In genomic region chr7:36016648-36017047, GRCh38 we compare ENCODE assay signal across 19 cellular contexts.
DNase-seq lines count a peak whose midpoint lies in the region; ATAC-seq, FAIRE-seq and TF ChIP-seq lines count a peak whose summit lies in the region.
"Had no signal": no experiment of that assay in that cellular context is flagged by ENCODE, and none has a peak within 500 bp of the region (broad histone marks: within the 10 kb centered on the region; RNA-seq: fewer than 3 reads in every experiment).

No MANE protein-coding gene starts in this region.

- H3K27ac ChIP-seq in HepG2 (ENCODE audit: extremely low read length, insufficient read depth, low read length) (no peak overlapping the region), right lobe of liver (no peak overlapping the region), mesenchymal stem cell (ENCODE audit: low read length, poor library complexity, severe bottlenecking) (no peak overlapping the region), esophagus muscularis mucosa (replicated peaks in 1 of 4) (no peak overlapping the region)

- TF ChIP-seq POLR2A in HepG2 (IDR thresholded peaks at IDR 0.05; ENCODE audit: insufficient read depth in 1 of 2, low read depth in 2 of 2, low read length in 2 of 2), result no peak
- TF ChIP-seq POLR2A in right lobe of liver (IDR thresholded peaks at IDR 0.05), result no peak
- no peak for TF ChIP-seq POLR2A in esophagus muscularis mucosa (IDR thresholded peaks at IDR 0.05; ENCODE audit: low read depth)

- DNase-seq in HepG2 (ENCODE audit: low spot score), result no peak
- no peak for DNase-seq in right lobe of liver
- no peak for DNase-seq in mesenchymal stem cell
- DNase-seq in osteocyte (ENCODE audit: extremely low spot score, unreplicated experiment), result peak; percentile 27
- no peak for DNase-seq in NCI-H146 (lab: John Stamatoyannopoulos, UW)
- DNase-seq in esophagus muscularis mucosa (ENCODE audit: extremely low spot score), result no peak
- DNase-seq: C1 segment of cervical spinal cord; Calu3; CD4-positive, alpha-beta memory T cell; COR-L47; DMS53; DMS79 treated with DMSO at 0.1 percent for 48 hours; GF-D8; H9 had no signal

- H2AK5ac ChIP-seq in mesenchymal stem cell (ENCODE audit: low read length, severe bottlenecking), result peak overlapping the region; percentile 20

- intact Hi-C loops in HepG2 (cut with micrococcal nuclease; ENCODE audit: unreplicated experiment) (no loop called here), right lobe of liver (cut with DNase I) (no loop called here), esophagus muscularis mucosa (cut with DNase I) (no loop called here)

- no peak for TF ChIP-seq CTCF in HepG2 (CRISPR knock-in tag; IDR thresholded peaks at IDR 0.05)
- no peak for TF ChIP-seq CTCF in right lobe of liver (IDR thresholded peaks at IDR 0.05)
- no peak for TF ChIP-seq CTCF in osteocyte (IDR thresholded peaks at IDR 0.05)
- no peak for TF ChIP-seq CTCF in esophagus muscularis mucosa (IDR thresholded peaks at IDR 0.05)

- H3K36me3 Mint-ChIP-seq in osteocyte (ENCODE audit: unreplicated experiment), result no peaks in the 10 kb centered on the region
- H3K36me3 Mint-ChIP-seq: CD4-positive, alpha-beta memory T cell had no signal

- H3K4me1 ChIP-seq in HepG2 (ENCODE audit: insufficient read depth, low read length), result no peaks in the 10 kb centered on the region
- no peaks in the 10 kb centered on the region for H3K4me1 ChIP-seq in right lobe of liver
- H3K4me1 ChIP-seq in mesenchymal stem cell (ENCODE audit: control insufficient read depth, insufficient read depth, low read depth, low read length), result peaks cover 13% of the 10 kb centered on the region
- peaks cover 0 to 25% (median 18%) of the 10 kb centered on the region in 4 donors for H3K4me1 ChIP-seq in esophagus muscularis mucosa

- H3K79me2 ChIP-seq in HepG2 (ENCODE audit: insufficient read depth, low read length), result no peaks in the 10 kb centered on the region

- no peaks in the 10 kb centered on the region for H3K79me1 ChIP-seq in mesenchymal stem cell (replicated peaks; ENCODE audit: low read length, poor library complexity, severe bottlenecking)

- no peak overlapping the region for H2BK5ac ChIP-seq in mesenchymal stem cell (ENCODE audit: low read depth, low read length, poor library complexity, severe bottlenecking)

- H2AFZ ChIP-seq in HepG2 (ENCODE audit: low read length) (no peak overlapping the region), mesenchymal stem cell (ENCODE audit: low read depth, low read length) (no peak overlapping the region)
- H2AFZ ChIP-seq: GM23338 had no signal

- 18% methylated on average over 4 of the region's 4 CpGs for WGBS in HepG2 (ENCODE audit: low lambda C conversion rate)
- 100% methylated on average over 2 of the region's 4 CpGs for WGBS in right lobe of liver (ENCODE audit: insufficient coverage, low coverage, low lambda C conversion rate, missing lambda C conversion rate)
- 94% methylated on average over 4 of the region's 4 CpGs for WGBS in mesenchymal stem cell
- WGBS in esophagus muscularis mucosa, result 96% methylated on average over 4 of the region's 4 CpGs

- H3K9ac ChIP-seq in HepG2 (ENCODE audit: insufficient read depth, low read depth, low read length), result no peak overlapping the region
- H3K9ac ChIP-seq in mesenchymal stem cell (ENCODE audit: low read length), result no peak overlapping the region

- no peaks in the 10 kb centered on the region for H3K27me3 Mint-ChIP-seq in osteocyte (ENCODE audit: unreplicated experiment)

- CTCF ChIA-PET in HepG2 (lab: Yijun Ruan, JAX; ENCODE audit: low intra/inter-chr PET ratio, low total read pairs), result no interaction called here

- TF ChIP-seq EP300 in HepG2 (IDR thresholded peaks at IDR 0.05; ENCODE audit: low read depth in 2 of 2, low read length in 2 of 2) (no peak), HepG2 (CRISPR knock-in tag; IDR thresholded peaks at IDR 0.05; ENCODE audit: borderline replicate concordance) (no peak), esophagus muscularis mucosa (IDR thresholded peaks at IDR 0.05) (no peak)

- H2BK12ac ChIP-seq in mesenchymal stem cell (ENCODE audit: low read length in 2 of 2), result no peak overlapping the region

- no peak for ATAC-seq in HepG2
- no peak for ATAC-seq in right lobe of liver
- ATAC-seq in HG03442 (IDR thresholded peaks at IDR 0.05; ENCODE audit: unreplicated experiment), result no peak
- ATAC-seq: GM23338, HCT116 had no signal

- no peak overlapping the region for H3K23ac ChIP-seq in mesenchymal stem cell (ENCODE audit: low read length in 2 of 2)

- peaks cover 2 to 24% of the 10 kb centered on the region in 2 experiments; a peak in 3 of 5 replicates for H3K27me3 ChIP-seq in HepG2 (ENCODE audit: control insufficient read depth in 1 of 2, insufficient read depth in 2 of 2, low read length in 2 of 2)
- no peaks in the 10 kb centered on the region for H3K27me3 ChIP-seq in right lobe of liver
- peaks cover 0 to 2% of the 10 kb centered on the region in 2 experiments for H3K27me3 ChIP-seq in mesenchymal stem cell (ENCODE audit: control insufficient read depth in 1 of 2, insufficient read depth in 1 of 2, low read length in 2 of 2)
- H3K27me3 ChIP-seq in esophagus muscularis mucosa, result no peaks in the 10 kb centered on the region

- H3K14ac ChIP-seq in mesenchymal stem cell (ENCODE audit: low read length in 2 of 2), result no peak overlapping the region

- no peak overlapping the region for H2BK120ac ChIP-seq in mesenchymal stem cell (ENCODE audit: low read depth, low read length)

- H4K91ac ChIP-seq in mesenchymal stem cell (ENCODE audit: low read length), result no peak overlapping the region

- no peak for TF ChIP-seq RAD21 in HepG2 (CRISPR knock-in tag; IDR thresholded peaks at IDR 0.05)

- no peak overlapping the region for H4K8ac ChIP-seq in mesenchymal stem cell (ENCODE audit: low read length)

- in situ Hi-C loops in HepG2 (cut with HindIII; ENCODE audit: extremely low pct_ligation_motif_present, low pct_unique_long_range_greater_than_20kb), result no loop called here

- no peak overlapping the region for H3K4me3 Mint-ChIP-seq in osteocyte (ENCODE audit: unreplicated experiment)
- H3K4me3 Mint-ChIP-seq: CD4-positive, alpha-beta memory T cell; GM23338; H9 had no signal

- no peak for FAIRE-seq in HepG2 (lab: Jason Lieb, UNC)
- FAIRE-seq: GM12891, GM19239 had no signal

- no peak overlapping the region for H2BK15ac ChIP-seq in mesenchymal stem cell (ENCODE audit: low read depth, poor library complexity, severe bottlenecking)

- H3K4me2 ChIP-seq in HepG2 (ENCODE audit: low read depth, low read length) (no peak overlapping the region), mesenchymal stem cell (ENCODE audit: low read length, poor library complexity, severe bottlenecking) (no peak overlapping the region)
- H3K4me2 ChIP-seq: GM23338 had no signal

- H3K4me3 ChIP-seq in HepG2 (replicated peaks in 1 of 3; ENCODE audit: insufficient read depth in 1 of 3, low read depth in 2 of 3, low read length in 3 of 3), result no peak overlapping the region
- H3K4me3 ChIP-seq in right lobe of liver, result no peak overlapping the region
- H3K4me3 ChIP-seq in mesenchymal stem cell (ENCODE audit: insufficient read depth in 1 of 2, low read depth in 1 of 2, low read length in 2 of 2), result no peak overlapping the region
- H3K4me3 ChIP-seq in esophagus muscularis mucosa, result no peak overlapping the region
- H3K4me3 ChIP-seq: GM23338 had no signal

- BruUV-seq in HepG2 (replicated peaks; lab: Mats Ljungman, UMichigan), result no TSS peak

- no peaks in the 10 kb centered on the region for H4K20me1 ChIP-seq in HepG2 (ENCODE audit: insufficient read depth, low read length)

- no peak overlapping the region for H3K18ac ChIP-seq in mesenchymal stem cell (ENCODE audit: low read depth in 1 of 2, low read length in 2 of 2)

- H3K9me3 Mint-ChIP-seq in osteocyte (ENCODE audit: unreplicated experiment), result no peaks in the 10 kb centered on the region
- H3K9me3 Mint-ChIP-seq: CD4-positive, alpha-beta memory T cell; GM23338; H9 had no signal

- no peak overlapping the region for H3K27ac Mint-ChIP-seq in osteocyte (ENCODE audit: unreplicated experiment)
- H3K27ac Mint-ChIP-seq: GM23338 had no signal

- H3K36me3 ChIP-seq in HepG2 (replicated peaks in 1 of 2; ENCODE audit: control insufficient read depth in 1 of 2, insufficient read depth in 2 of 2, low read length in 2 of 2) (no peaks in the 10 kb centered on the region), right lobe of liver (no peaks in the 10 kb centered on the region), mesenchymal stem cell (ENCODE audit: control insufficient read depth in 1 of 2, insufficient read depth in 2 of 2, low read depth in 1 of 2, low read length in 2 of 2) (no peaks in the 10 kb centered on the region), esophagus muscularis mucosa (no peaks in the 10 kb centered on the region)

- POLR2A ChIA-PET in HepG2 (lab: Yijun Ruan, JAX), result no interaction called here

- no peak overlapping the region for H3K4ac ChIP-seq in mesenchymal stem cell (ENCODE audit: low read depth in 1 of 2, low read length in 2 of 2)

- peaks cover 21% of the 10 kb centered on the region for H3K4me1 Mint-ChIP-seq in osteocyte (ENCODE audit: unreplicated experiment)
- H3K4me1 Mint-ChIP-seq: CD4-positive, alpha-beta memory T cell had no signal

- H3K9me3 ChIP-seq in HepG2 (ENCODE audit: low read length) (no peaks in the 10 kb centered on the region), right lobe of liver (no peaks in the 10 kb centered on the region), mesenchymal stem cell (ENCODE audit: control insufficient read depth, low read length) (no peaks in the 10 kb centered on the region), esophagus muscularis mucosa (no peaks in the 10 kb centered on the region)

TF ChIP-seq in HepG2, 621 proteins besides CTCF, POLR2A, EP300 and RAD21:
- peak; percentile 77 for TF ChIP-seq RBAK (CRISPR knock-in tag; IDR thresholded peaks at IDR 0.05)
- TF ChIP-seq ZBTB42 (CRISPR knock-in tag; IDR thresholded peaks at IDR 0.05), result no peak
- no peak for TF ChIP-seq ZNF383 (CRISPR knock-in tag; IDR thresholded peaks at IDR 0.05; ENCODE audit: borderline replicate concordance)
- TF ChIP-seq THYN1 (CRISPR knock-in tag; IDR thresholded peaks at IDR 0.05; ENCODE audit: borderline replicate concordance, low read depth), result no peak
